1 cellular context compared by ENCODE assay signal in genomic region chr2:26172866-26173595, GRCh38.
TF ChIP-seq lines count a peak whose summit lies in the region.

TSS of gene GAREM2 (plus strand) at chr2:26173088. CDS start at chr2:26173221, 133 bp downstream.

TF ChIP-seq in HEK293, 187 proteins besides CTCF, POLR2A, EP300 and RAD21 (continued from another document):
- TF ChIP-seq ZNF335 (tag by site-specific recombination; conservative IDR thresholded peaks at IDR 0.05) = peak; percentile 44
- no peak for TF ChIP-seq BCL11B (tag by site-specific recombination; IDR thresholded peaks at IDR 0.05; ENCODE audit: low read depth)
- peak; percentile 96 for TF ChIP-seq ZNF692 (tag by site-specific recombination; IDR thresholded peaks at IDR 0.05)
- peak; percentile 67; the same call in 1 of the 2 replicates for TF ChIP-seq ZBTB20 (tag by site-specific recombination; IDR thresholded peaks at IDR 0.05)
- TF ChIP-seq, protein P1, sequence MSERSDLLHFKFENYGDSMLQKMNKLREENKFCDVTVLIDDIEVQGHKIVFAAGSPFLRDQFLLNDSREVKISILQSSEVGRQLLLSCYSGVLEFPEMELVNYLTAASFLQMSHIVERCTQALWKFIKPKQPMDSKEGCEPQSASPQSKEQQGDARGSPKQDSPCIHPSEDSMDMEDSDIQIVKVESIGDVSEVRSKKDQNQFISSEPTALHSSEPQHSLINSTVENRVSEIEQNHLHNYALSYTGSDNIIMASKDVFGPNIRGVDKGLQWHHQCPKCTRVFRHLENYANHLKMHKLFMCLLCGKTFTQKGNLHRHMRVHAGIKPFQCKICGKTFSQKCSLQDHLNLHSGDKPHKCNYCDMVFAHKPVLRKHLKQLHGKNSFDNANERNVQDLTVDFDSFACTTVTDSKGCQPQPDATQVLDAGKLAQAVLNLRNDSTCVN (tag by site-specific recombination; optimal IDR thresholded peaks at IDR 0.05) = peak; percentile 53
- TF ChIP-seq ZNF423 (tag by site-specific recombination; IDR thresholded peaks at IDR 0.05) = 0 out of 2 replicates have a peak, but pooled peaks have one; percentile 53
- TF ChIP-seq ZNF398 (tag by site-specific recombination; IDR thresholded peaks at IDR 0.05) = peak; percentile 18; the same call in 1 of the 2 replicates
